14 cellular contexts compared by ENCODE assay signal in genomic region chr3:149604125-149604851, GRCh38. TPM values are rescaled to one million over a fixed set of nuclear protein-coding genes. Genes with fewer than 3 reads are reported as not detected.
A peak's percentile ranks its signal among the peaks of the same experiment; 100 is the strongest.
DNase-seq lines count a peak whose midpoint lies in the region; ATAC-seq and TF ChIP-seq lines count a peak whose summit lies in the region.
"Had no signal": no experiment of that assay in that cellular context is flagged by ENCODE, and none has a peak within 500 bp of the region (broad histone marks: within the 10 kb centered on the region; RNA-seq: fewer than 3 reads in every experiment).

No MANE protein-coding gene starts in this region.

- H3K9me3 Mint-ChIP-seq in nephron: no peaks in the 10 kb centered on the region
- H3K9me3 Mint-ChIP-seq: activated naive CD8-positive, alpha-beta T cell treated with anti-CD3 and anti-CD28 coated beads, Interleukin-2, amount 50 U/mL, for 24 hours had no signal

- H3K79me2 ChIP-seq in Loucy (ENCODE audit: insufficient read depth, low read length): no peaks in the 10 kb centered on the region

- WGBS in ectodermal cell, 2 experiments: 61 to 64% methylated on average over 3 of the region's 3 CpGs

- H2AFZ ChIP-seq in Loucy (ENCODE audit: low read length): peak overlapping the region; percentile 22; the same call in 1 of the 2 replicates

- no peaks in the 10 kb centered on the region for H3K27me3 ChIP-seq in Loucy (ENCODE audit: insufficient read depth, low read length, poor library complexity, severe bottlenecking)
- no peaks in the 10 kb centered on the region for H3K27me3 ChIP-seq in ectodermal cell (ENCODE audit: control insufficient read depth, insufficient read depth, low read length, poor library complexity, severe bottlenecking)

- H3K9me2 ChIP-seq in Loucy (replicated peaks; ENCODE audit: low read depth, low read length): no peaks in the 10 kb centered on the region

- H3K4me2 ChIP-seq in Loucy (ENCODE audit: low read depth, low read length, poor library complexity, severe bottlenecking): no peak overlapping the region

- H3K27ac Mint-ChIP-seq in nephron: peak overlapping the region; percentile 74 to 88 (median 75)
- H3K27ac Mint-ChIP-seq: activated naive CD8-positive, alpha-beta T cell treated with anti-CD3 and anti-CD28 coated beads, Interleukin-2, amount 50 U/mL, for 24 hours had no signal

- H3K36me3 Mint-ChIP-seq in nephron (ENCODE audit: low read depth): peaks cover 8% of the 10 kb centered on the region

- DNase-seq in DMS 273 (lab: John Stamatoyannopoulos, UW; ENCODE audit: unreplicated experiment): peak; percentile 58
- DNase-seq in 8988T: no peak
- DNase-seq in activated gamma-delta T cell (lab: John Stamatoyannopoulos, UW): no peak
- no peak for DNase-seq in activated naive CD4-positive, alpha-beta T cell treated with Interleukin-2 at 50 U/mL for 16 hours
- DNase-seq: activated naive CD8-positive, alpha-beta T cell treated with anti-CD3 and anti-CD28 coated beads, Interleukin-2, amount 50 U/mL, for 24 hours; NCI-H1105 treated with DMSO at 0.1 percent for 48 hours; stimulated activated CD4-positive, alpha-beta T cell treated with anti-CD3 and anti-CD28 coated beads, Interleukin-4, amount 100 ng/mL, for 24 hours; substantia nigra; T-helper 9 cell had no signal

- no peak overlapping the region for H3K9ac ChIP-seq in Loucy (ENCODE audit: low read depth, low read length, poor library complexity, severe bottlenecking)

- H3K27me3 Mint-ChIP-seq in nephron (ENCODE audit: low read depth): no peaks in the 10 kb centered on the region

- H3K9me3 ChIP-seq in Loucy (ENCODE audit: insufficient read depth, low read depth, low read length): no peaks in the 10 kb centered on the region
- no peaks in the 10 kb centered on the region for H3K9me3 ChIP-seq in ectodermal cell (ENCODE audit: control insufficient read depth, low read length)

- peaks cover 69% of the 10 kb centered on the region for H3K4me1 Mint-ChIP-seq in nephron
- H3K4me1 Mint-ChIP-seq: activated naive CD8-positive, alpha-beta T cell treated with anti-CD3 and anti-CD28 coated beads, Interleukin-2, amount 50 U/mL, for 24 hours had no signal

- TF ChIP-seq CTCF in Loucy (conservative IDR thresholded peaks at IDR 0.05; ENCODE audit: low read length): no peak
- TF ChIP-seq CTCF in nephron (IDR thresholded peaks at IDR 0.05; ENCODE audit: unreplicated experiment in 3 of 3): no peak

- no peak overlapping the region for H3K4me3 ChIP-seq in Loucy (ENCODE audit: low read length, poor library complexity, severe bottlenecking)
- H3K4me3 ChIP-seq in ectodermal cell (ENCODE audit: insufficient read depth, low read depth, low read length): no peak overlapping the region

- H3F3A ChIP-seq in Loucy (ENCODE audit: low read depth): no peaks in the 10 kb centered on the region

- no peaks in the 10 kb centered on the region for H4K20me1 ChIP-seq in Loucy (ENCODE audit: insufficient read depth, low read length, poor library complexity, severe bottlenecking)

- H3K4me1 ChIP-seq in Loucy (ENCODE audit: insufficient read depth, low read length, poor library complexity, severe bottlenecking) (no peaks in the 10 kb centered on the region), ectodermal cell (ENCODE audit: control insufficient read depth, insufficient read depth, low read length) (peaks cover 24% of the 10 kb centered on the region)

- no peak for ATAC-seq in HG02840 (IDR thresholded peaks at IDR 0.05; ENCODE audit: low FRiP score, unreplicated experiment)
- ATAC-seq: activated naive CD8-positive, alpha-beta T cell treated with anti-CD3 and anti-CD28 coated beads, Interleukin-2, amount 50 U/mL, for 24 hours had no signal

- no peaks in the 10 kb centered on the region for H3K36me3 ChIP-seq in Loucy (ENCODE audit: insufficient read depth, low read length)
- H3K36me3 ChIP-seq in ectodermal cell (ENCODE audit: control insufficient read depth, insufficient read depth, low read length): no peaks in the 10 kb centered on the region

- peak overlapping the region; percentile 45 for H3K27ac ChIP-seq in ectodermal cell (ENCODE audit: insufficient read depth, low read depth, low read length, poor library complexity, severe bottlenecking)
- H3K27ac ChIP-seq: C4-2B had no signal

- H3K4me3 Mint-ChIP-seq in nephron: peak overlapping the region in 2 of 3 experiments; percentile 3 to 23
- H3K4me3 Mint-ChIP-seq: activated naive CD8-positive, alpha-beta T cell treated with anti-CD3 and anti-CD28 coated beads, Interleukin-2, amount 50 U/mL, for 24 hours had no signal

RNA-seq across cellular contexts. Expression of gene WWTR1, which starts 53.5 kb away (rescaled TPM):
- polyA plus RNA-seq in ectodermal cell (2013, experiment 1 of 4): 23.5 TPM
- 20.1 TPM for polyA plus RNA-seq in ectodermal cell (2013, experiment 2 of 4)
- polyA plus RNA-seq in ectodermal cell (2013, experiment 3 of 4): 24.4 TPM
- polyA plus RNA-seq in ectodermal cell (2013, experiment 4 of 4): 29.1 TPM
